In genomic region chr4:137360701-137361213, GRCh38 we compare ENCODE assay signal across 19 cellular contexts.
DNase-seq lines count a peak whose midpoint lies in the region; ATAC-seq and TF ChIP-seq lines count a peak whose summit lies in the region.
"Had no signal": no experiment of that assay in that cellular context is flagged by ENCODE, and none has a peak within 500 bp of the region (broad histone marks: within the 10 kb centered on the region; RNA-seq: fewer than 3 reads in every experiment).

No MANE protein-coding gene starts in this region.

- peak; percentile 11 for DNase-seq in GM03348 (ENCODE audit: low spot score)
- no peak for DNase-seq in SK-N-SH
- peak; percentile 28 to 52 for DNase-seq in foreskin keratinocyte
- DNase-seq in medulla oblongata (ENCODE audit: extremely low spot score): no peak
- no peak for DNase-seq in activated CD4-positive, alpha-beta T cell treated with anti-CD3 and anti-CD28 coated beads for 1 hour
- no peak for DNase-seq in dedifferentiated amniotic fluid mesenchymal stem cell (ENCODE audit: extremely low spot score)
- no peak for DNase-seq in H4 (ENCODE audit: low spot score)
- DNase-seq: CD4-positive, alpha-beta memory T cell; DMS153; EL; KG1; NCI-H1417; NCI-H187; NCI-H2107; NCI-H226; NCI-H524 treated with DMSO at 0.1 percent for 48 hours; RPMI8226; SHP77 treated with DMSO at 0.1 percent for 48 hours had no signal

- H4K20me1 ChIP-seq in SK-N-SH (ENCODE audit: insufficient read depth): no peaks in the 10 kb centered on the region

- H3K27ac ChIP-seq in SK-N-SH (ENCODE audit: low read depth in 2 of 2, low read length in 1 of 2): peak overlapping the region; percentile 81 to 95
- H3K27ac ChIP-seq in foreskin keratinocyte: no peak overlapping the region

- no peak for TF ChIP-seq EP300 in SK-N-SH (IDR thresholded peaks at IDR 0.05; ENCODE audit: borderline replicate concordance in 1 of 2, low read depth in 1 of 2, low read length in 1 of 2)

- H3K4me2 ChIP-seq in SK-N-SH: peak overlapping the region; percentile 50; the same call in 1 of the 2 replicates

- 0 out of 2 replicates have a peak overlapping the region, but pooled peaks have one; percentile 56 for H2AFZ ChIP-seq in SK-N-SH (ENCODE audit: low read depth)

- POLR2A ChIA-PET in SK-N-SH (lab: Yijun Ruan, JAX): no interaction called here

- H3K4me1 ChIP-seq in SK-N-SH (ENCODE audit: control insufficient read depth in 1 of 2, insufficient read depth in 2 of 2, low read depth in 1 of 2, low read length in 1 of 2) (peaks cover 3 to 14% of the 10 kb centered on the region in 2 experiments), foreskin keratinocyte (peaks cover 10% of the 10 kb centered on the region)

- H3K27me3 Mint-ChIP-seq in nephron (ENCODE audit: low read depth): no peaks in the 10 kb centered on the region
- H3K27me3 Mint-ChIP-seq: CD4-positive, alpha-beta memory T cell had no signal

- H3K79me2 ChIP-seq in SK-N-SH (ENCODE audit: insufficient read depth): no peaks in the 10 kb centered on the region

- H3K9ac ChIP-seq in SK-N-SH: no peak overlapping the region

- ATAC-seq in foreskin keratinocyte: no peak

- H3K4me1 Mint-ChIP-seq in nephron: peaks cover 28% of the 10 kb centered on the region
- H3K4me1 Mint-ChIP-seq: CD4-positive, alpha-beta memory T cell had no signal

- no peak overlapping the region for H3K4me3 Mint-ChIP-seq in nephron
- H3K4me3 Mint-ChIP-seq: CD4-positive, alpha-beta memory T cell had no signal

- peaks cover 25% of the 10 kb centered on the region for H3F3A ChIP-seq in SK-N-SH (replicated peaks; ENCODE audit: insufficient read depth)

- H3K9me2 ChIP-seq in SK-N-SH: no peaks in the 10 kb centered on the region

- WGBS in SK-N-SH (ENCODE audit: low lambda C conversion rate): 70% methylated on average over 1 of the region's 1 CpG

- TF ChIP-seq CTCF in SK-N-SH (IDR thresholded peaks at IDR 0.05): no peak
- no peak for TF ChIP-seq CTCF in foreskin keratinocyte (conservative IDR thresholded peaks at IDR 0.05)
- TF ChIP-seq CTCF in nephron (IDR thresholded peaks at IDR 0.05; ENCODE audit: unreplicated experiment in 3 of 3): no peak

- peaks cover 5% of the 10 kb centered on the region for H3K9me3 Mint-ChIP-seq in nephron

- CTCF ChIA-PET in SK-N-SH (lab: Yijun Ruan, JAX): interaction anchor here (1.1 kb wide), 1 partner anchor 171 kb away, joined by 3 read pairs; no protein-coding TSS in a partner anchor

- H3K36me3 ChIP-seq in SK-N-SH (replicated peaks in 1 of 2; ENCODE audit: control insufficient read depth in 1 of 2, insufficient read depth in 2 of 2, low read length in 1 of 2): no peaks in the 10 kb centered on the region

- no peak overlapping the region for H3K4me3 ChIP-seq in SK-N-SH (ENCODE audit: low read depth in 2 of 2, low read length in 1 of 2)

- H3K27me3 ChIP-seq in SK-N-SH (ENCODE audit: insufficient read depth) (no peaks in the 10 kb centered on the region), foreskin keratinocyte (no peaks in the 10 kb centered on the region)

- no peak for TF ChIP-seq RAD21 in SK-N-SH (IDR thresholded peaks at IDR 0.05; ENCODE audit: low read length)

- peaks cover 7% of the 10 kb centered on the region for H3K36me3 Mint-ChIP-seq in nephron (ENCODE audit: low read depth)
- H3K36me3 Mint-ChIP-seq: CD4-positive, alpha-beta memory T cell had no signal

- peak overlapping the region; percentile 94 to 99 (median 98) for H3K27ac Mint-ChIP-seq in nephron
- H3K27ac Mint-ChIP-seq: CD4-positive, alpha-beta memory T cell had no signal

- H3K9me3 ChIP-seq in SK-N-SH: no peaks in the 10 kb centered on the region

TF ChIP-seq in SK-N-SH, 30 proteins besides CTCF, POLR2A, EP300 and RAD21:
- TF ChIP-seq PBX3 (IDR thresholded peaks at IDR 0.05) (no peak), TCF12 (IDR thresholded peaks at IDR 0.05) (peak; percentile 16; the same call in 1 of the 2 replicates), JUND (IDR thresholded peaks at IDR 0.05) (no peak)
- TF ChIP-seq, protein P1, sequence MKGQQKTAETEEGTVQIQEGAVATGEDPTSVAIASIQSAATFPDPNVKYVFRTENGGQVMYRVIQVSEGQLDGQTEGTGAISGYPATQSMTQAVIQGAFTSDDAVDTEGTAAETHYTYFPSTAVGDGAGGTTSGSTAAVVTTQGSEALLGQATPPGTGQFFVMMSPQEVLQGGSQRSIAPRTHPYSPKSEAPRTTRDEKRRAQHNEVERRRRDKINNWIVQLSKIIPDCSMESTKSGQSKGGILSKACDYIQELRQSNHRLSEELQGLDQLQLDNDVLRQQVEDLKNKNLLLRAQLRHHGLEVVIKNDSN (IDR thresholded peaks at IDR 0.05; ENCODE audit: borderline replicate concordance, low read depth): no peak
- TF ChIP-seq, protein P2, sequence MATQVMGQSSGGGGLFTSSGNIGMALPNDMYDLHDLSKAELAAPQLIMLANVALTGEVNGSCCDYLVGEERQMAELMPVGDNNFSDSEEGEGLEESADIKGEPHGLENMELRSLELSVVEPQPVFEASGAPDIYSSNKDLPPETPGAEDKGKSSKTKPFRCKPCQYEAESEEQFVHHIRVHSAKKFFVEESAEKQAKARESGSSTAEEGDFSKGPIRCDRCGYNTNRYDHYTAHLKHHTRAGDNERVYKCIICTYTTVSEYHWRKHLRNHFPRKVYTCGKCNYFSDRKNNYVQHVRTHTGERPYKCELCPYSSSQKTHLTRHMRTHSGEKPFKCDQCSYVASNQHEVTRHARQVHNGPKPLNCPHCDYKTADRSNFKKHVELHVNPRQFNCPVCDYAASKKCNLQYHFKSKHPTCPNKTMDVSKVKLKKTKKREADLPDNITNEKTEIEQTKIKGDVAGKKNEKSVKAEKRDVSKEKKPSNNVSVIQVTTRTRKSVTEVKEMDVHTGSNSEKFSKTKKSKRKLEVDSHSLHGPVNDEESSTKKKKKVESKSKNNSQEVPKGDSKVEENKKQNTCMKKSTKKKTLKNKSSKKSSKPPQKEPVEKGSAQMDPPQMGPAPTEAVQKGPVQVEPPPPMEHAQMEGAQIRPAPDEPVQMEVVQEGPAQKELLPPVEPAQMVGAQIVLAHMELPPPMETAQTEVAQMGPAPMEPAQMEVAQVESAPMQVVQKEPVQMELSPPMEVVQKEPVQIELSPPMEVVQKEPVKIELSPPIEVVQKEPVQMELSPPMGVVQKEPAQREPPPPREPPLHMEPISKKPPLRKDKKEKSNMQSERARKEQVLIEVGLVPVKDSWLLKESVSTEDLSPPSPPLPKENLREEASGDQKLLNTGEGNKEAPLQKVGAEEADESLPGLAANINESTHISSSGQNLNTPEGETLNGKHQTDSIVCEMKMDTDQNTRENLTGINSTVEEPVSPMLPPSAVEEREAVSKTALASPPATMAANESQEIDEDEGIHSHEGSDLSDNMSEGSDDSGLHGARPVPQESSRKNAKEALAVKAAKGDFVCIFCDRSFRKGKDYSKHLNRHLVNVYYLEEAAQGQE (IDR thresholded peaks at IDR 0.05; ENCODE audit: low read depth, low read length): no peak
TF ChIP-seq in SK-N-SH: peak in this region for 1.

Comparison
In these comparisons a context has a peak if more than half of its experiments do, and no peak if none do; other contexts are left out.
1. DNase-seq: peak in GM03348 (single experiment) and foreskin keratinocyte (2 of 2); none in SK-N-SH (single experiment), medulla oblongata (single experiment), activated CD4-positive, alpha-beta T cell treated with anti-CD3 and anti-CD28 coated beads for 1 hour (single experiment), dedifferentiated amniotic fluid mesenchymal stem cell (single experiment) and H4 (single experiment).